14 cellular contexts compared by ENCODE assay signal in the genomic region with DNA sequence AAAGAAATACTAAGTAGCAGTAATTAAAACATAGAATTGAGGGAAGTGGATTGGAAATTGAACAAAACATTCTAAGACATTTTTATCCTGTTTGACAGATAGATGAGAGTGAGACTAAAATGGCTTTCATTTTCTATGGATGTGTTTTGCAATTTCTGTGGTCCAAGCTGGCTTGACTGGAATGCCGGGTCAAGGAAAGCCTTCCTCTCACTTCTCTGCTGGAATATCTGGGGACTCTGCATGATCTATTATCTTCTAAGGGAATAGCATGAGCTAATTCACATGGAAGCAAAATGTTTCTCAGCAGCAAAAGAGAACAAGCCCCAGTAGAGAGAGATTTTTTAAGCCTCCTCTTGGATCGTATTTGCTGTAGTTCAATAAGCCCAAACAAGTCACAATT.
"Had no signal": no experiment of that assay in that cellular context is flagged by ENCODE, and none has a peak within 500 bp of the region (broad histone marks: within the 10 kb centered on the region; RNA-seq: fewer than 3 reads in every experiment).

No MANE protein-coding gene starts in this region.

- H3K4me1 Mint-ChIP-seq: nephron progenitor cell had no signal

- H3K36me3 Mint-ChIP-seq: activated CD4-positive, alpha-beta memory T cell treated with anti-CD3 and anti-CD28 coated beads for 36 hours; activated naive CD8-positive, alpha-beta T cell had no signal

- H3K9me3 ChIP-seq: ovary, thyroid gland, vagina had no signal

- H3K27me3 Mint-ChIP-seq: activated CD4-positive, alpha-beta memory T cell treated with anti-CD3 and anti-CD28 coated beads for 36 hours; activated naive CD8-positive, alpha-beta T cell had no signal

- DNase-seq: activated CD4-positive, alpha-beta memory T cell treated with anti-CD3 and anti-CD28 coated beads for 36 hours; activated gamma-delta T cell; activated T-cell treated with anti-CD3 and anti-CD28 coated beads, Interleukin-2, amount 50 U/mL, for 4 hours; cortex of kidney; effector CD8-positive, alpha-beta T cell; heart left ventricle; left ventricle myocardium inferior; nephron progenitor cell; ovary; thyroid gland had no signal

- H3K4me3 ChIP-seq: heart left ventricle, left ventricle myocardium inferior, ovary, skin epidermis, thyroid gland, vagina had no signal

- ATAC-seq: activated T-cell treated with anti-CD3 and anti-CD28 coated beads, Interleukin-2, amount 50 U/mL, for 4 hours; heart left ventricle had no signal

- H3K27me3 ChIP-seq: heart left ventricle, ovary, thyroid gland, vagina had no signal

- H3K4me1 ChIP-seq: heart left ventricle, left ventricle myocardium inferior, thyroid gland, vagina had no signal

- H3K4me3 Mint-ChIP-seq: activated CD4-positive, alpha-beta memory T cell treated with anti-CD3 and anti-CD28 coated beads for 36 hours; activated naive CD8-positive, alpha-beta T cell; activated T-cell treated with anti-CD3 and anti-CD28 coated beads, Interleukin-2, amount 50 U/mL, for 4 hours; nephron progenitor cell; T-helper 2 cell treated with Interferon-gamma antibody and Interleukin-4, amounts not matched to agents 5 μg/mL and 100 μg/mL, for 36 hours had no signal

- H3K27ac Mint-ChIP-seq: activated CD4-positive, alpha-beta memory T cell treated with anti-CD3 and anti-CD28 coated beads for 36 hours; activated naive CD8-positive, alpha-beta T cell; nephron progenitor cell; T-helper 2 cell treated with Interferon-gamma antibody and Interleukin-4, amounts not matched to agents 5 μg/mL and 100 μg/mL, for 36 hours had no signal

- H3K27ac ChIP-seq: heart left ventricle, left ventricle myocardium inferior, ovary, skin epidermis, thyroid gland, vagina had no signal

- H3K36me3 ChIP-seq: heart left ventricle, left ventricle myocardium inferior, ovary, thyroid gland, vagina had no signal
